ENCODE assay signal across 2 cellular contexts in genomic region chr11:30527566-30527965, GRCh38.
TF ChIP-seq lines count a peak whose summit lies in the region.

No MANE protein-coding gene starts in this region.

TF ChIP-seq in GM23338, 12 proteins besides CTCF, POLR2A, EP300 and RAD21:
- TF ChIP-seq ZNF331 (CRISPR knock-in tag; IDR thresholded peaks at IDR 0.05; ENCODE audit: low read depth) (no peak), STAT1 (IDR thresholded peaks at IDR 0.05; ENCODE audit: unreplicated experiment) (no peak), ZNF462 (CRISPR knock-in tag; IDR thresholded peaks at IDR 0.05) (no peak), CREB1 (CRISPR knock-in tag; IDR thresholded peaks at IDR 0.05; ENCODE audit: low read depth) (no peak), ZNF114 (CRISPR knock-in tag; IDR thresholded peaks at IDR 0.05) (no peak)

TF ChIP-seq in K562, 482 proteins besides CTCF, POLR2A, EP300 and RAD21:
- TF ChIP-seq ILK (tag; IDR thresholded peaks at IDR 0.05; ENCODE audit: borderline replicate concordance, low read depth) (no peak), CHCHD3 (CRISPR knock-in tag; IDR thresholded peaks at IDR 0.05) (no peak), KAT8 (IDR thresholded peaks at IDR 0.05; ENCODE audit: low read depth) (no peak), XRCC5 (IDR thresholded peaks at IDR 0.05; ENCODE audit: low read depth, low read length) (no peak), ARID3B (CRISPR knock-in tag; IDR thresholded peaks at IDR 0.05; ENCODE audit: borderline replicate concordance) (no peak)
TF ChIP-seq in K562: peak in this region for 0.
